In the genomic region with DNA sequence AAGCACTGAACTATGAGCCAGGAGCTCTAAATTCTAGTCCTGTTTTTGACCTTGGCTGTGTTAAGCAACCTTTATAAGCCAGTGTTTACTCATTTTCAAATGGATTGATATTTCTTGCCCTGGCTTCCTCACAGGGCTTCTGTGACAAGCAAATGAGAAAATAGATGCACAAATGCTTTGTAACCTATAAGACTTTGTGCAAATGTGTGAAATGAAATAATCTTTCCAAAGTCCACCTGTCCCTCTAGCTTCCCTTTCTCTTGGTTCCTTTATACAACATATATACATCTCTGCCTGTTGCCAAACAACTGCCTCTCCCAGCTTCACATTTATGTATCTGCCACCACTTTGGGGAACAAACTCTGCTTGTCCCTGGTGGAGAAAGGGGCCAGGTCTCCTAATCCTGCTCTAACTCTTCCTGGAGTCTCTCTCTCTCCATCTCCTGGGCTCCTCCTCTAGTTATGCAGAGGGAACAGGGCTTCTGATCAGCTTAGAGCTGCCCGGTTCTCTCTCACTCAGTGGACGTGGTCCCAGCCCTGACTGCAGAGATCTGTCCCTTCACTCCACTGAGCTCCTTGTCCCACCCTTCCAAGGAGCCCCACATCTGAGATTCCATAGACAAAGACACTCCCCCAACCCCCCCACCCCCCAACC, we compare ENCODE assay signal across 14 cellular contexts. TPM values are rescaled to one million over a fixed set of nuclear protein-coding genes. Genes with fewer than 3 reads are reported as not detected.
DNase-seq lines count a peak whose midpoint lies in the region; ATAC-seq and TF ChIP-seq lines count a peak whose summit lies in the region.
"Had no signal": no experiment of that assay in that cellular context is flagged by ENCODE, and none has a peak within 500 bp of the region (broad histone marks: within the 10 kb centered on the region; RNA-seq: fewer than 3 reads in every experiment).

No MANE protein-coding gene starts in this region.

- no peak for TF ChIP-seq CTCF in activated CD8-positive, alpha-beta T cell treated with anti-CD3 and anti-CD28 coated beads for 36 hours (IDR thresholded peaks at IDR 0.05)
- TF ChIP-seq CTCF in lower lobe of right lung (IDR thresholded peaks at IDR 0.05) (no peak), vagina (IDR thresholded peaks at IDR 0.05) (no peak)

- H3K27me3 ChIP-seq in lower lobe of right lung (ENCODE audit: low read depth) (no peaks in the 10 kb centered on the region), vagina (no peaks in the 10 kb centered on the region)

- H3K36me3 ChIP-seq in lower lobe of right lung, result no peaks in the 10 kb centered on the region
- H3K36me3 ChIP-seq in vagina, result no peaks in the 10 kb centered on the region

- H3K27ac Mint-ChIP-seq in activated CD8-positive, alpha-beta T cell treated with anti-CD3 and anti-CD28 coated beads, Interleukin-2, amount 10 ng/mL, durations not matched to agents 7 days and 5 days, result no peak overlapping the region
- H3K27ac Mint-ChIP-seq in activated CD8-positive, alpha-beta T cell treated with anti-CD3 and anti-CD28 coated beads for 36 hours, result no peak overlapping the region
- no peak overlapping the region for H3K27ac Mint-ChIP-seq in T-cell
- H3K27ac Mint-ChIP-seq: activated T-helper 17 cell treated with anti-CD3 and anti-CD28 coated beads, Interleukin-2, amount 50 U/mL, for 72 hours had no signal

- no peaks in the 10 kb centered on the region for H3K4me1 Mint-ChIP-seq in activated CD8-positive, alpha-beta T cell treated with anti-CD3 and anti-CD28 coated beads, Interleukin-2, amount 10 ng/mL, durations not matched to agents 7 days and 5 days (ENCODE audit: low read depth)
- no peaks in the 10 kb centered on the region for H3K4me1 Mint-ChIP-seq in activated CD8-positive, alpha-beta T cell treated with anti-CD3 and anti-CD28 coated beads for 36 hours (ENCODE audit: low read depth)
- peaks cover 0 to 2% (median 0%) of the 10 kb centered on the region in 3 donors for H3K4me1 Mint-ChIP-seq in T-cell

- CTCF ChIA-PET in activated CD8-positive, alpha-beta T cell treated with anti-CD3 and anti-CD28 coated beads, Interleukin-2, amount 10 ng/mL, durations not matched to agents 7 days and 5 days (lab: Charles Lee), result interaction anchor here (0.8 to 1.2 kb wide), 4 partner anchors 8 to 99 kb away, joined by 3 to 4 read pairs (median 3); no protein-coding TSS in a partner anchor
- CTCF ChIA-PET in activated CD8-positive, alpha-beta T cell treated with anti-CD3 and anti-CD28 coated beads for 36 hours (lab: Charles Lee), result interaction anchor here (0.8 to 1.3 kb wide), 5 partner anchors 9 to 99 kb away, joined by 3 to 6 read pairs (median 3); no protein-coding TSS in a partner anchor
- CTCF ChIA-PET in T-cell (lab: Charles Lee), result interaction anchor here (0.6 kb wide), 2 partner anchors 1772 to 1911 kb away, joined by 3 read pairs; no protein-coding TSS in a partner anchor

- intact Hi-C loops in activated CD8-positive, alpha-beta T cell treated with anti-CD3 and anti-CD28 coated beads for 36 hours (cut with micrococcal nuclease), result no loop called here
- intact Hi-C loops in lower lobe of right lung (cut with DNase I) (no loop called here), vagina (cut with DNase I) (no loop called here)

- H3K4me3 Mint-ChIP-seq in activated CD8-positive, alpha-beta T cell treated with anti-CD3 and anti-CD28 coated beads, Interleukin-2, amount 10 ng/mL, durations not matched to agents 7 days and 5 days, result no peak overlapping the region
- no peak overlapping the region for H3K4me3 Mint-ChIP-seq in activated CD8-positive, alpha-beta T cell treated with anti-CD3 and anti-CD28 coated beads for 36 hours
- H3K4me3 Mint-ChIP-seq in T-cell, result no peak overlapping the region
- H3K4me3 Mint-ChIP-seq: activated T-helper 17 cell treated with anti-CD3 and anti-CD28 coated beads, Interleukin-2, amount 50 U/mL, for 72 hours had no signal

- POLR2A ChIA-PET in activated CD8-positive, alpha-beta T cell treated with anti-CD3 and anti-CD28 coated beads, Interleukin-2, amount 10 ng/mL, durations not matched to agents 7 days and 5 days (lab: Charles Lee), result no interaction called here
- POLR2A ChIA-PET in activated CD8-positive, alpha-beta T cell treated with anti-CD3 and anti-CD28 coated beads for 36 hours (lab: Charles Lee), result no interaction called here
- POLR2A ChIA-PET in T-cell (lab: Charles Lee), result interaction anchor here in 1 of 2 donors (0.7 kb wide), 1 partner anchor 240 kb away, joined by 7 read pairs; no protein-coding TSS in a partner anchor

- H3K9me3 Mint-ChIP-seq in activated CD8-positive, alpha-beta T cell treated with anti-CD3 and anti-CD28 coated beads, Interleukin-2, amount 10 ng/mL, durations not matched to agents 7 days and 5 days (ENCODE audit: insufficient read depth), result no peaks in the 10 kb centered on the region
- H3K9me3 Mint-ChIP-seq in activated CD8-positive, alpha-beta T cell treated with anti-CD3 and anti-CD28 coated beads for 36 hours, result no peaks in the 10 kb centered on the region
- no peaks in the 10 kb centered on the region for H3K9me3 Mint-ChIP-seq in T-cell
- H3K9me3 Mint-ChIP-seq: activated T-helper 17 cell treated with anti-CD3 and anti-CD28 coated beads, Interleukin-2, amount 50 U/mL, for 72 hours had no signal

- H3K4me1 ChIP-seq in lower lobe of right lung (peaks cover 12% of the 10 kb centered on the region), vagina (peaks cover 29% of the 10 kb centered on the region)
- H3K4me1 ChIP-seq: psoas muscle had no signal

- peaks cover 5% of the 10 kb centered on the region for H3K27me3 Mint-ChIP-seq in activated CD8-positive, alpha-beta T cell treated with anti-CD3 and anti-CD28 coated beads, Interleukin-2, amount 10 ng/mL, durations not matched to agents 7 days and 5 days (ENCODE audit: low read depth)
- H3K27me3 Mint-ChIP-seq in activated CD8-positive, alpha-beta T cell treated with anti-CD3 and anti-CD28 coated beads for 36 hours, result peaks cover 1% of the 10 kb centered on the region
- peaks cover 3 to 11% of the 10 kb centered on the region in 2 donors for H3K27me3 Mint-ChIP-seq in T-cell

- no peaks in the 10 kb centered on the region for H3K36me3 Mint-ChIP-seq in activated CD8-positive, alpha-beta T cell treated with anti-CD3 and anti-CD28 coated beads, Interleukin-2, amount 10 ng/mL, durations not matched to agents 7 days and 5 days (ENCODE audit: low read depth)
- no peaks in the 10 kb centered on the region for H3K36me3 Mint-ChIP-seq in activated CD8-positive, alpha-beta T cell treated with anti-CD3 and anti-CD28 coated beads for 36 hours (ENCODE audit: low read depth)
- H3K36me3 Mint-ChIP-seq in T-cell, result no peaks in the 10 kb centered on the region

- ATAC-seq in activated CD8-positive, alpha-beta T cell treated with anti-CD3 and anti-CD28 coated beads, Interleukin-2, amount 10 ng/mL, durations not matched to agents 7 days and 5 days, result peak; percentile 27
- no peak for ATAC-seq in activated CD8-positive, alpha-beta T cell treated with anti-CD3 and anti-CD28 coated beads for 36 hours
- ATAC-seq in lower lobe of right lung (peak; percentile 46 to 62), T-cell (replicated peaks in 1 of 4) (no peak), GM21737 (IDR thresholded peaks at IDR 0.05; ENCODE audit: unreplicated experiment) (no peak)
- ATAC-seq: activated T-helper 17 cell treated with anti-CD3 and anti-CD28 coated beads, Interleukin-2, amount 50 U/mL, for 72 hours had no signal

- H3K27ac ChIP-seq in lower lobe of right lung (peak overlapping the region; percentile 72), vagina (peak overlapping the region; percentile 56)
- H3K27ac ChIP-seq: psoas muscle, VCaP had no signal

- no peak for DNase-seq in activated CD8-positive, alpha-beta T cell treated with anti-CD3 and anti-CD28 coated beads, Interleukin-2, amount 10 ng/mL, durations not matched to agents 7 days and 5 days
- DNase-seq in activated CD8-positive, alpha-beta T cell treated with anti-CD3 and anti-CD28 coated beads for 36 hours, result no peak
- DNase-seq in dermis blood vessel endothelial cell (peak; percentile 16), lower lobe of right lung (no peak), vagina (ENCODE audit: extremely low spot score in 2 of 2) (no peak), T-cell (no peak), GDM1 (lab: John Stamatoyannopoulos, UW) (no peak)
- DNase-seq: MM.1S, psoas muscle had no signal

- H3K4me3 ChIP-seq in lower lobe of right lung (no peak overlapping the region), vagina (no peak overlapping the region)
- H3K4me3 ChIP-seq: psoas muscle had no signal

- H3K9me3 ChIP-seq in lower lobe of right lung, result no peaks in the 10 kb centered on the region
- H3K9me3 ChIP-seq in vagina, result no peaks in the 10 kb centered on the region
- H3K9me3 ChIP-seq: psoas muscle had no signal

- TF ChIP-seq POLR2A in vagina (IDR thresholded peaks at IDR 0.05), result no peak

RNA-seq across cellular contexts. Expression of gene PLEKHG6, which starts 15.8 kb away (rescaled TPM):
- total RNA-seq in activated CD8-positive, alpha-beta T cell treated with anti-CD3 and anti-CD28 coated beads, Interleukin-2, amount 10 ng/mL, durations not matched to agents 7 days and 5 days, result under 1 TPM in 1 of 2 experiments, not detected in 1; 0.47 TPM
- not detected for total RNA-seq in activated CD8-positive, alpha-beta T cell treated with anti-CD3 and anti-CD28 coated beads for 36 hours
- total RNA-seq in dermis blood vessel endothelial cell (0.09 TPM in 1 of 2 replicates, not detected in the other), lower lobe of right lung (2.9 TPM), vagina (14.7 TPM), T-cell (under 1 TPM in 2 of 5 donors, not detected in 3; 0.13 to 0.38 TPM)
- total RNA-seq: A673; activated T-helper 17 cell treated with anti-CD3 and anti-CD28 coated beads, Interleukin-2, amount 50 U/mL, for 72 hours; dermis microvascular lymphatic vessel endothelial cell; psoas muscle had no signal

RNA-seq across cellular contexts. Expression of gene TNFRSF1A, which starts 47.2 kb away (rescaled TPM):
- 10 to 100 TPM; 58.8 to 63.4 TPM for total RNA-seq in activated CD8-positive, alpha-beta T cell treated with anti-CD3 and anti-CD28 coated beads, Interleukin-2, amount 10 ng/mL, durations not matched to agents 7 days and 5 days
- 10 to 100 TPM; 40.6 TPM for total RNA-seq in activated CD8-positive, alpha-beta T cell treated with anti-CD3 and anti-CD28 coated beads for 36 hours
- total RNA-seq in dermis blood vessel endothelial cell, result 58.9 and 67.6 TPM in 2 replicates
- 165 TPM for total RNA-seq in lower lobe of right lung
- 271 TPM for total RNA-seq in vagina
- total RNA-seq in T-cell, result 10 to 100 TPM; 32.3 to 88.0 (median 86.5) TPM

Comparison
In these comparisons a context has a peak if more than half of its experiments do, and no peak if none do; other contexts are left out.
1. ATAC-seq: peak in activated CD8-positive, alpha-beta T cell treated with anti-CD3 and anti-CD28 coated beads, Interleukin-2, amount 10 ng/mL, durations not matched to agents 7 days and 5 days (single experiment) and lower lobe of right lung (2 of 2); none in activated CD8-positive, alpha-beta T cell treated with anti-CD3 and anti-CD28 coated beads for 36 hours (single experiment), T-cell (0 of 4) and GM21737 (single experiment).